In the genomic region with DNA sequence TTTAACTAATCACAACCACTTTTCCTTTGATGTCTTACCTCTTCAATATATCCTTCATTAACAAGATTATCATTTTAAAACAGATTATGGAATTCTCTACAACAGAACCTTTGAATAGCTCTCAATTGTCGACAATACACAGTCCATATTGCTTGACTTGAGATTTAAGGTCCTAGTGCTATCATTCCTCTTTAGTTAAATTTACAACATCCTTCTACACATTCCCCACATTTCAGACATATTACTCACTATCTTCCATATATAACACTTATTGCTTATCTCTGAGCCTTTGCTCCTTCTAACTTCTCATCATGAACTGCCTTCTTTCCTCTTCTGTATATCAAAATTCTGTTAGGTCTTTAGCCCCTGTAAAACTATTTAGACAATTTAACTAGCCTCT, we compare ENCODE assay signal across 1 cellular context.
TF ChIP-seq lines count a peak whose summit lies in the region.

No MANE protein-coding gene starts in this region.

TF ChIP-seq in HCT116, 20 proteins besides CTCF, POLR2A, EP300 and RAD21 (continued from another document):
- TF ChIP-seq, protein P1, sequence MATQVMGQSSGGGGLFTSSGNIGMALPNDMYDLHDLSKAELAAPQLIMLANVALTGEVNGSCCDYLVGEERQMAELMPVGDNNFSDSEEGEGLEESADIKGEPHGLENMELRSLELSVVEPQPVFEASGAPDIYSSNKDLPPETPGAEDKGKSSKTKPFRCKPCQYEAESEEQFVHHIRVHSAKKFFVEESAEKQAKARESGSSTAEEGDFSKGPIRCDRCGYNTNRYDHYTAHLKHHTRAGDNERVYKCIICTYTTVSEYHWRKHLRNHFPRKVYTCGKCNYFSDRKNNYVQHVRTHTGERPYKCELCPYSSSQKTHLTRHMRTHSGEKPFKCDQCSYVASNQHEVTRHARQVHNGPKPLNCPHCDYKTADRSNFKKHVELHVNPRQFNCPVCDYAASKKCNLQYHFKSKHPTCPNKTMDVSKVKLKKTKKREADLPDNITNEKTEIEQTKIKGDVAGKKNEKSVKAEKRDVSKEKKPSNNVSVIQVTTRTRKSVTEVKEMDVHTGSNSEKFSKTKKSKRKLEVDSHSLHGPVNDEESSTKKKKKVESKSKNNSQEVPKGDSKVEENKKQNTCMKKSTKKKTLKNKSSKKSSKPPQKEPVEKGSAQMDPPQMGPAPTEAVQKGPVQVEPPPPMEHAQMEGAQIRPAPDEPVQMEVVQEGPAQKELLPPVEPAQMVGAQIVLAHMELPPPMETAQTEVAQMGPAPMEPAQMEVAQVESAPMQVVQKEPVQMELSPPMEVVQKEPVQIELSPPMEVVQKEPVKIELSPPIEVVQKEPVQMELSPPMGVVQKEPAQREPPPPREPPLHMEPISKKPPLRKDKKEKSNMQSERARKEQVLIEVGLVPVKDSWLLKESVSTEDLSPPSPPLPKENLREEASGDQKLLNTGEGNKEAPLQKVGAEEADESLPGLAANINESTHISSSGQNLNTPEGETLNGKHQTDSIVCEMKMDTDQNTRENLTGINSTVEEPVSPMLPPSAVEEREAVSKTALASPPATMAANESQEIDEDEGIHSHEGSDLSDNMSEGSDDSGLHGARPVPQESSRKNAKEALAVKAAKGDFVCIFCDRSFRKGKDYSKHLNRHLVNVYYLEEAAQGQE (IDR thresholded peaks at IDR 0.05; ENCODE audit: low read depth), result no peak
- TF ChIP-seq CBX3 (IDR thresholded peaks at IDR 0.05; ENCODE audit: low read depth), result no peak
- TF ChIP-seq EZH2phosphoT487 (IDR thresholded peaks at IDR 0.05; ENCODE audit: borderline replicate concordance), result no peak
- no peak for TF ChIP-seq TCF7L2 (IDR thresholded peaks at IDR 0.05; ENCODE audit: borderline replicate concordance, extremely low read depth, insufficient read depth, insufficient read length)
- TF ChIP-seq, protein P2, sequence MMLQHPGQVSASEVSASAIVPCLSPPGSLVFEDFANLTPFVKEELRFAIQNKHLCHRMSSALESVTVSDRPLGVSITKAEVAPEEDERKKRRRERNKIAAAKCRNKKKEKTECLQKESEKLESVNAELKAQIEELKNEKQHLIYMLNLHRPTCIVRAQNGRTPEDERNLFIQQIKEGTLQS (IDR thresholded peaks at IDR 0.05), result no peak
- TF ChIP-seq FOSL1 (IDR thresholded peaks at IDR 0.05; ENCODE audit: low read depth), result no peak
